1 cellular context compared by ENCODE assay signal in genomic region chr2:216492951-216493685, GRCh38.
TF ChIP-seq lines count a peak whose summit lies in the region.

No MANE protein-coding gene starts in this region.

TF ChIP-seq in HepG2, 621 proteins besides CTCF, POLR2A, EP300 and RAD21 (continued from another document):
- TF ChIP-seq RXRA (CRISPR knock-in tag; IDR thresholded peaks at IDR 0.05) (no peak), ASH2L (IDR thresholded peaks at IDR 0.05; ENCODE audit: insufficient read length, low read depth, low read length) (no peak), RFXANK (CRISPR knock-in tag; IDR thresholded peaks at IDR 0.05) (no peak), ZBTB37 (CRISPR knock-in tag; IDR thresholded peaks at IDR 0.05) (no peak), ZSCAN12 (CRISPR knock-in tag; IDR thresholded peaks at IDR 0.05) (no peak), ZNF652 (CRISPR knock-in tag; IDR thresholded peaks at IDR 0.05; ENCODE audit: borderline replicate concordance, low read depth) (no peak), CREBL2 (CRISPR knock-in tag; IDR thresholded peaks at IDR 0.05; ENCODE audit: borderline replicate concordance) (no peak), MYC (CRISPR knock-in tag; IDR thresholded peaks at IDR 0.05; ENCODE audit: borderline replicate concordance) (no peak), NFIC (IDR thresholded peaks at IDR 0.05; ENCODE audit: low read length) (no peak), ZKSCAN8 (CRISPR knock-in tag; IDR thresholded peaks at IDR 0.05; ENCODE audit: borderline replicate concordance) (no peak), ZHX1 (CRISPR knock-in tag; IDR thresholded peaks at IDR 0.05; ENCODE audit: low read depth) (no peak), NR2F1 (CRISPR knock-in tag; IDR thresholded peaks at IDR 0.05) (no peak), ATM (IDR thresholded peaks at IDR 0.05; ENCODE audit: borderline replicate concordance) (no peak), ZBTB3 (CRISPR knock-in tag; IDR thresholded peaks at IDR 0.05; ENCODE audit: borderline replicate concordance, low read depth) (no peak), ZNF747 (CRISPR knock-in tag; IDR thresholded peaks at IDR 0.05; ENCODE audit: borderline replicate concordance) (no peak), ATF4 (CRISPR knock-in tag; IDR thresholded peaks at IDR 0.05) (no peak), ZNF576 (CRISPR knock-in tag; IDR thresholded peaks at IDR 0.05) (no peak), SKI (IDR thresholded peaks at IDR 0.05; ENCODE audit: partially characterized antibody) (no peak)
